In the genomic region with DNA sequence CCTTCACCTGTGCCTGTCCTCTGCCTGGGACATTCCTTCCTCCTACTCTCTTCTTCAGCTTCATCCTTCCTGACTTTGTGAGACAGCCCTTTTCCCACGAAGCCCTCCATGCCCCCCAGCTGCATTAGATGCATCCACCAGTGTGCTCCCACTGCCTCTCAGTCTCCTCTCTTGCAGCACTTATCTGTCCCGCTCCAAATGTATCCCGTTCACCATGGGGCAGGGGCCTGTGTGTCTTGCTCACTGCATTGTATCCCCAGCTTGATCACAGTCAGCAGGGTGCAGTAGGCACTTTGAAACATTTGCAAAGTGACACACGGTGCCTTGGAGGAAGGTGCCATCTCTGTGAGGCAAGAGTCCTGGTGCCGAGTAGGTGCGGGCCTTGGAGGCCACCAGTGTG, we compare ENCODE assay signal across 19 cellular contexts. TPM values are rescaled to one million over a fixed set of nuclear protein-coding genes. Genes with fewer than 3 reads are reported as not detected.
DNase-seq lines count a peak whose midpoint lies in the region; ATAC-seq and TF ChIP-seq lines count a peak whose summit lies in the region.
"Had no signal": no experiment of that assay in that cellular context is flagged by ENCODE, and none has a peak within 500 bp of the region (broad histone marks: within the 10 kb centered on the region; RNA-seq: fewer than 3 reads in every experiment).

No MANE protein-coding gene starts in this region.

- no peaks in the 10 kb centered on the region for H3K36me3 Mint-ChIP-seq in WTC11

- H3K4me1 Mint-ChIP-seq in WTC11 = peaks cover 17% of the 10 kb centered on the region

- peak overlapping the region; percentile 86 for H3K27ac Mint-ChIP-seq in WTC11
- H3K27ac Mint-ChIP-seq: CD8-positive, alpha-beta T cell had no signal

- H3K27me3 Mint-ChIP-seq in WTC11 (ENCODE audit: low read depth) = no peaks in the 10 kb centered on the region

- ATAC-seq in WTC11 = no peak
- no peak for ATAC-seq in HG02610 (IDR thresholded peaks at IDR 0.05; ENCODE audit: unreplicated experiment)
- ATAC-seq: A549; CD8-positive, alpha-beta T cell; GM12878; K562 had no signal

- no peak overlapping the region for H3K4me3 Mint-ChIP-seq in WTC11
- H3K4me3 Mint-ChIP-seq: CD8-positive, alpha-beta T cell had no signal

- H3K4me3 ChIP-seq in sigmoid colon = no peak overlapping the region
- H3K4me3 ChIP-seq: A549, GM12878, HAP-1, K562 had no signal

- intact Hi-C loops in sigmoid colon (cut with DNase I) = no loop called here

- 89 to 91% methylated on average over 6 of the region's 6 CpGs for WGBS in sigmoid colon, 2 donors

- no peaks in the 10 kb centered on the region for H3K36me3 ChIP-seq in sigmoid colon
- H3K36me3 ChIP-seq: HAP-1 had no signal

- no peaks in the 10 kb centered on the region for H3K27me3 ChIP-seq in sigmoid colon

- no peak overlapping the region for H3K27ac ChIP-seq in sigmoid colon
- H3K27ac ChIP-seq: 22Rv1, A549, C4-2B had no signal

- peaks cover 0 to 2% (median 0%) of the 10 kb centered on the region in 4 donors for H3K4me1 ChIP-seq in sigmoid colon
- H3K4me1 ChIP-seq: HAP-1 had no signal

- peak; percentile 53 for DNase-seq in activated effector memory CD4-positive, alpha-beta T cell treated with anti-CD3 and anti-CD28 coated beads, Interleukin-2, amount 50 U/mL, for 16 hours
- DNase-seq in activated effector memory CD4-positive, alpha-beta T cell treated with Interleukin-2 at 50 U/mL for 16 hours = no peak
- no peak for DNase-seq in WTC11 (ENCODE audit: low spot score)
- peak; percentile 37 for DNase-seq in sigmoid colon
- no peak for DNase-seq in HEK293T (ENCODE audit: extremely low spot score)
- DNase-seq in erythroblast (lab: John Stamatoyannopoulos, UW) = no peak
- DNase-seq: AML-193; Calu3; CD8-positive, alpha-beta T cell; DMS79 treated with DMSO at 0.1 percent for 48 hours; EL; IMR-90 had no signal

- CTCF ChIA-PET in WTC11 (lab: Charles Lee) = interaction anchor here (1.4 to 4.5 kb wide), 5 partner anchors 9 to 219 kb away, joined by 4 to 23 read pairs (median 19); no protein-coding TSS in a partner anchor
- CTCF ChIA-PET in HEK293T (lab: Yijun Ruan, JAX) = interaction anchor here (1.9 kb wide), 1 partner anchor 42 kb away, joined by 5 read pairs; no protein-coding TSS in a partner anchor

- POLR2A ChIA-PET in WTC11 (lab: Charles Lee) = interaction anchor here (1.2 kb wide), 1 partner anchor 20 kb away, joined by 3 read pairs; no protein-coding TSS in a partner anchor
- POLR2A ChIA-PET in HEK293T (lab: Yijun Ruan, JAX) = interaction anchor here (1.1 kb wide), 1 partner anchor 9 kb away, joined by 5 read pairs; no protein-coding TSS in a partner anchor

- TF ChIP-seq CTCF in WTC11 (IDR thresholded peaks at IDR 0.05) (no peak), sigmoid colon (IDR thresholded peaks at IDR 0.05) (no peak)

- no peak for TF ChIP-seq POLR2A in sigmoid colon (IDR thresholded peaks at IDR 0.05)
- TF ChIP-seq POLR2A in erythroblast (IDR thresholded peaks at IDR 0.05; ENCODE audit: low read length) = no peak

- H3K9me3 Mint-ChIP-seq in WTC11 = no peaks in the 10 kb centered on the region
- H3K9me3 Mint-ChIP-seq: CD8-positive, alpha-beta T cell had no signal

- H3K9me3 ChIP-seq in sigmoid colon = no peaks in the 10 kb centered on the region
- H3K9me3 ChIP-seq: A549, HAP-1 had no signal

- TF ChIP-seq EP300 in sigmoid colon (IDR thresholded peaks at IDR 0.05) = no peak

TF ChIP-seq in WTC11, 78 proteins besides CTCF, POLR2A, EP300 and RAD21:
- TF ChIP-seq ZBTB21 (CRISPR knock-in tag; IDR thresholded peaks at IDR 0.05; ENCODE audit: borderline replicate concordance) = no peak
- no peak for TF ChIP-seq ZNF138 (CRISPR knock-in tag; conservative IDR thresholded peaks at IDR 0.05)
- TF ChIP-seq ELF4 (CRISPR knock-in tag; IDR thresholded peaks at IDR 0.05; ENCODE audit: low read depth) = no peak
- no peak for TF ChIP-seq ZNF232 (CRISPR knock-in tag; IDR thresholded peaks at IDR 0.05)
- no peak for TF ChIP-seq ZNF219 (CRISPR knock-in tag; IDR thresholded peaks at IDR 0.05; ENCODE audit: borderline replicate concordance)
- TF ChIP-seq, protein P1, sequence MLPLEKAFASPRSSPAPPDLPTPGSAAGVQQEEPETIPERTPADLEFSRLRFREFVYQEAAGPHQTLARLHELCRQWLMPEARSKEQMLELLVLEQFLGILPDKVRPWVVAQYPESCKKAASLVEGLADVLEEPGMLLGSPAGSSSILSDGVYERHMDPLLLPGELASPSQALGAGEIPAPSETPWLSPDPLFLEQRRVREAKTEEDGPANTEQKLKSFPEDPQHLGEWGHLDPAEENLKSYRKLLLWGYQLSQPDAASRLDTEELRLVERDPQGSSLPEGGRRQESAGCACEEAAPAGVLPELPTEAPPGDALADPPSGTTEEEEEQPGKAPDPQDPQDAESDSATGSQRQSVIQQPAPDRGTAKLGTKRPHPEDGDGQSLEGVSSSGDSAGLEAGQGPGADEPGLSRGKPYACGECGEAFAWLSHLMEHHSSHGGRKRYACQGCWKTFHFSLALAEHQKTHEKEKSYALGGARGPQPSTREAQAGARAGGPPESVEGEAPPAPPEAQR (CRISPR knock-in tag; IDR thresholded peaks at IDR 0.05) = no peak
- TF ChIP-seq, protein P2, sequence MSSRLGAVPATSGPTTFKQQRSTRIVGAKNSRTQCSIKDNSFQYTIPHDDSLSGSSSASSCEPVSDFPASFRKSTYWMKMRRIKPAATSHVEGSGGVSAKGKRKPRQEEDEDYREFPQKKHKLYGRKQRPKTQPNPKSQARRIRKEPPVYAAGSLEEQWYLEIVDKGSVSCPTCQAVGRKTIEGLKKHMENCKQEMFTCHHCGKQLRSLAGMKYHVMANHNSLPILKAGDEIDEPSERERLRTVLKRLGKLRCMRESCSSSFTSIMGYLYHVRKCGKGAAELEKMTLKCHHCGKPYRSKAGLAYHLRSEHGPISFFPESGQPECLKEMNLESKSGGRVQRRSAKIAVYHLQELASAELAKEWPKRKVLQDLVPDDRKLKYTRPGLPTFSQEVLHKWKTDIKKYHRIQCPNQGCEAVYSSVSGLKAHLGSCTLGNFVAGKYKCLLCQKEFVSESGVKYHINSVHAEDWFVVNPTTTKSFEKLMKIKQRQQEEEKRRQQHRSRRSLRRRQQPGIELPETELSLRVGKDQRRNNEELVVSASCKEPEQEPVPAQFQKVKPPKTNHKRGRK (CRISPR knock-in tag; IDR thresholded peaks at IDR 0.05; ENCODE audit: borderline replicate concordance) = no peak
- no peak for TF ChIP-seq ZNF121 (CRISPR knock-in tag; IDR thresholded peaks at IDR 0.05)

TF ChIP-seq in HEK293T, 16 proteins besides CTCF, POLR2A, EP300 and RAD21:
- TF ChIP-seq L3MBTL2 (conservative IDR thresholded peaks at IDR 0.05) = no peak
- no peak for TF ChIP-seq NFRKB (IDR thresholded peaks at IDR 0.05)
- TF ChIP-seq ELF4 (IDR thresholded peaks at IDR 0.05) = no peak
- TF ChIP-seq FOXM1 (IDR thresholded peaks at IDR 0.05; ENCODE audit: borderline replicate concordance) = no peak
- TF ChIP-seq SP1 (IDR thresholded peaks at IDR 0.05) = no peak
- TF ChIP-seq FOXA1 (IDR thresholded peaks at IDR 0.05) = no peak
- no peak for TF ChIP-seq FOXK2 (IDR thresholded peaks at IDR 0.05)
- no peak for TF ChIP-seq ZNF384 (IDR thresholded peaks at IDR 0.05)
- TF ChIP-seq SUZ12 (IDR thresholded peaks at IDR 0.05) = no peak
- TF ChIP-seq LEF1 (IDR thresholded peaks at IDR 0.05; ENCODE audit: borderline replicate concordance) = no peak

RNA-seq across cellular contexts. Expression of a gene that starts 50.9 kb away (rescaled TPM):
- 7.6 to 9.0 TPM (median 8.0 TPM) in 3 replicates for total RNA-seq in WTC11 (2021)
- total RNA-seq in sigmoid colon = 10 to 100 TPM in 3 of 4 donors, 1 to 10 TPM in 1; 8.7 to 21.0 (median 11.5) TPM
- polyA plus RNA-seq in sigmoid colon = 1 to 10 TPM; 6.9 to 9.6 (median 7.3) TPM

Comparison
In these comparisons a context has a peak if more than half of its experiments do, and no peak if none do; other contexts are left out.
1. DNase-seq: peak in activated effector memory CD4-positive, alpha-beta T cell treated with anti-CD3 and anti-CD28 coated beads, Interleukin-2, amount 50 U/mL, for 16 hours (single experiment) and sigmoid colon (single experiment); none in activated effector memory CD4-positive, alpha-beta T cell treated with Interleukin-2 at 50 U/mL for 16 hours (single experiment), WTC11 (single experiment), HEK293T (single experiment) and erythroblast (0 of 2).